ENCODE assay signal across 9 cellular contexts in the genomic region with DNA sequence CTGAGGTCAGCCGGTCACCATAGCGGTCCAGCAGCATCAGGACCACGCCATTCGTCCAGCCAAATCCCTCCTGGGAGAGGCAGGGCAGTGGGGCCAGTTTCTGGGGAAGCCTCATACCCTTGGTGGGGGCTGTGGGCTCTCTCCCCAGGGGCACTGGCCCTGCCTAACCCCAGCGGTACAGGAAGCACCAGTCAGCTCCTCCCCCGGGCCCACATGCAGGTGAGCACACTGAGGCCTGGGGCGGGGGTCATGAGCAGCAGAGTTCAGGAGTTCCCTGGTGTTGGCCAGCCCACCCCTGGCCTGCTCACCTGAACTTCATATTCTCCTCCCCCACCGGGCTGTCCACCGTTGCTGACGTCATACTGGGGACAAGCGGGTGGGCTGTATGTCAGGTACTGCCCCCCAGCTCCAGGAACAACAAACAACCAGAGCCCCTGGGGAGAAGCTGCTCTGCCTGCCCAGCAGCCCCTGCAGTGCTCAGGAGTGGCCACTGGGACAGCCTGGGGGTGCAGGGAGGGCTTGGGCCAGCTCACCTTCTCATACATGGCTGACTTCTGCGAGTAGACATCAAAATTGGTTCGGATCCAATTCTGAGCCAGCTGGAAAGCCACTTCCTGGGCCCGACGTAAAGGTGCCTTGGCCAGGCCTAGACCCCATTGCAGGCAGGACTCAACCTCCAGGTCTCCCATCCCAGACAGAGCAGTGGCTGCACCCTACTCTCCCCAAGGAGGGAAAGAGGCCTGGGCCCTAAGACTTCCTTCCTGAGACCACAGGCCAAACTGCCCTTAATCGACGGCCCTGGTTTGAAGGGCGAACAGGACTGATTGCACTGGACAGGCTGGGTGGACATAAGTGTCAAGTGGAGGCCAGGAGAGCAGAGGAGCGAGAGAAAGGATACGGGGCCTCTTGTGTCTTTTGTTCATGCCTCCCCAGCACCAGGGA. TPM values are rescaled to one million over a fixed set of nuclear protein-coding genes. Genes with fewer than 3 reads are reported as not detected.
DNase-seq lines count a peak whose midpoint lies in the region; TF ChIP-seq lines count a peak whose summit lies in the region.
"Had no signal": no experiment of that assay in that cellular context is flagged by ENCODE, and none has a peak within 500 bp of the region (broad histone marks: within the 10 kb centered on the region; RNA-seq: fewer than 3 reads in every experiment).

No MANE protein-coding gene starts in this region.

- H3K36me3 Mint-ChIP-seq in Calu3 (ENCODE audit: insufficient read depth, unreplicated experiment) = peaks cover 10% of the 10 kb centered on the region

- TF ChIP-seq CTCF in Calu3 (IDR thresholded peaks at IDR 0.05; ENCODE audit: unreplicated experiment) (no peak), PC-9 (conservative IDR thresholded peaks at IDR 0.05) (no peak), esophagus squamous epithelium (IDR thresholded peaks at IDR 0.05) (no peak)

- H3K27me3 Mint-ChIP-seq in Calu3 (ENCODE audit: unreplicated experiment) = no peaks in the 10 kb centered on the region

- no peak overlapping the region for H2AFZ ChIP-seq in PC-9
- H2AFZ ChIP-seq in trophoblast cell (ENCODE audit: insufficient read depth, low read length, poor library complexity) = peak overlapping the region; percentile 37

- intact Hi-C loops in Calu3 (cut with micrococcal nuclease; ENCODE audit: unreplicated experiment) (loop anchor here (5.0 kb wide), 1 partner anchor 51 kb away; the partner anchor contains the start of gene PHLDB1), PC-9 (cut with micrococcal nuclease; ENCODE audit: unreplicated experiment) (loop anchor here (1.0 to 2.0 kb wide), 5 partner anchors 36 to 513 kb away; partner anchors contain the start of genes PHLDB1 and UPK2), esophagus squamous epithelium (cut with DNase I) (loop anchor here (10.0 kb wide), 1 partner anchor 64 kb away; no protein-coding TSS in a partner anchor)

- no peak overlapping the region for H3K27ac ChIP-seq in PC-9
- peak overlapping the region in 3 of 4 donors; percentile 46 to 64 (median 58) for H3K27ac ChIP-seq in esophagus squamous epithelium
- peak overlapping the region; percentile 5 for H3K27ac ChIP-seq in trophoblast cell (ENCODE audit: low read depth, low read length)

- TF ChIP-seq POLR2A in esophagus squamous epithelium (IDR thresholded peaks at IDR 0.05) = no peak

- H3K27ac Mint-ChIP-seq in Calu3 (ENCODE audit: unreplicated experiment) = no peak overlapping the region

- no peaks in the 10 kb centered on the region for H3K9me3 Mint-ChIP-seq in Calu3 (ENCODE audit: low read depth, unreplicated experiment)

- H3K4ac ChIP-seq in trophoblast cell (ENCODE audit: low read depth, low read length) = peak overlapping the region; percentile 10

- no peak overlapping the region for H3K23ac ChIP-seq in trophoblast cell (ENCODE audit: low read length)

- H3K4me3 ChIP-seq in PC-9 = no peak overlapping the region
- H3K4me3 ChIP-seq in esophagus squamous epithelium = no peak overlapping the region
- H3K4me3 ChIP-seq in trophoblast cell (ENCODE audit: low read depth, low read length) = no peak overlapping the region

- WGBS in esophagus squamous epithelium, 2 donors = 32 to 38% methylated on average over 3 to 5 of the region's 20 CpGs
- no CpG with 5 or more reads among the region's 20 CpGs for WGBS in trophoblast cell (ENCODE audit: extremely low coverage, insufficient coverage, insufficient read length)

- H4K20me1 ChIP-seq in PC-9 (ENCODE audit: insufficient read depth) = 0 out of 2 replicates have a peak, but pooled peaks cover 3% of the 10 kb centered on the region

- no peaks in the 10 kb centered on the region for H3K36me3 ChIP-seq in PC-9 (ENCODE audit: low read depth)
- H3K36me3 ChIP-seq in esophagus squamous epithelium = peaks cover 0 to 41% (median 0%) of the 10 kb centered on the region in 3 donors
- peaks cover 10 to 25% of the 10 kb centered on the region in 2 experiments for H3K36me3 ChIP-seq in trophoblast cell (ENCODE audit: control insufficient read depth in 1 of 2, insufficient read depth in 2 of 2, low read length in 2 of 2)

- DNase-seq in Calu3 (peak; percentile 19), PC-9 (no peak), esophagus squamous epithelium (lab: John Stamatoyannopoulos, UW) (no peak), trophoblast cell (no peak), GDM1 (lab: John Stamatoyannopoulos, UW) (no peak), DMS79 treated with DMSO at 0.1 percent for 48 hours (lab: John Stamatoyannopoulos, UW) (no peak), GOT3 (lab: John Stamatoyannopoulos, UW) (no peak), LoVo (ENCODE audit: low spot score) (no peak)

- H2BK5ac ChIP-seq in trophoblast cell (ENCODE audit: low read depth, low read length, poor library complexity) = no peak overlapping the region

- H3K4me2 ChIP-seq in PC-9 = peak overlapping the region; percentile 29; the same call in 1 of the 2 replicates
- no peak overlapping the region for H3K4me2 ChIP-seq in trophoblast cell (ENCODE audit: low read length)

- H3K27me3 ChIP-seq in PC-9 (ENCODE audit: insufficient read depth, low read depth) = no peaks in the 10 kb centered on the region
- no peaks in the 10 kb centered on the region for H3K27me3 ChIP-seq in esophagus squamous epithelium
- no peaks in the 10 kb centered on the region for H3K27me3 ChIP-seq in trophoblast cell (ENCODE audit: insufficient read depth, low read length)

- H3K4me1 ChIP-seq in PC-9 (replicated peaks; ENCODE audit: insufficient read depth) (peaks cover 11% of the 10 kb centered on the region), esophagus squamous epithelium (peaks cover 13 to 43% (median 17%) of the 10 kb centered on the region in 3 donors), trophoblast cell (ENCODE audit: control insufficient read depth in 1 of 2, insufficient read depth in 2 of 2, low read length in 2 of 2) (peaks cover 23 to 26% of the 10 kb centered on the region in 2 experiments)

- H3K9me2 ChIP-seq in PC-9 (ENCODE audit: insufficient read depth) = no peaks in the 10 kb centered on the region

- POLR2A ChIA-PET in PC-9 (lab: Charles Lee; ENCODE audit: unreplicated experiment) = interaction anchor here (0.5 kb wide), 1 partner anchor 360 kb away, joined by 5 read pairs; the partner anchor contains the start of gene TRAPPC4

- H3K9me3 ChIP-seq in PC-9 (ENCODE audit: insufficient read depth, low read depth) (no peaks in the 10 kb centered on the region), esophagus squamous epithelium (no peaks in the 10 kb centered on the region), trophoblast cell (ENCODE audit: insufficient read depth, low read depth, low read length) (peaks cover 1% of the 10 kb centered on the region)

- H3K79me2 ChIP-seq in PC-9 (ENCODE audit: low read depth) (no peaks in the 10 kb centered on the region), trophoblast cell (ENCODE audit: control insufficient read depth, insufficient read depth, low read length, poor library complexity) (no peaks in the 10 kb centered on the region)

- H4K8ac ChIP-seq in trophoblast cell (ENCODE audit: low read depth, low read length) = peak overlapping the region; percentile 56

- no peak overlapping the region for H3K14ac ChIP-seq in trophoblast cell (ENCODE audit: low read length)

- H4K91ac ChIP-seq in trophoblast cell (ENCODE audit: low read depth, low read length) = peak overlapping the region; percentile 44

- H2AK5ac ChIP-seq in trophoblast cell (ENCODE audit: low read length) = peak overlapping the region; percentile 2

- peaks cover 26% of the 10 kb centered on the region; the same call in 1 of the 2 replicates for H3F3A ChIP-seq in PC-9 (ENCODE audit: insufficient read depth, low read depth)

- peak overlapping the region; percentile 5 for H4K12ac ChIP-seq in trophoblast cell (ENCODE audit: low read depth, low read length)

- peak overlapping the region; percentile 21 for H2BK120ac ChIP-seq in trophoblast cell (ENCODE audit: insufficient read depth, low read length, poor library complexity)

- no peak overlapping the region for H3K9ac ChIP-seq in trophoblast cell (ENCODE audit: low read length)

- H3K18ac ChIP-seq in trophoblast cell (ENCODE audit: low read length) = no peak overlapping the region

- H3K4me1 Mint-ChIP-seq in Calu3 (ENCODE audit: low read depth, unreplicated experiment) = no peaks in the 10 kb centered on the region

- peaks cover 6% of the 10 kb centered on the region for H3K79me1 ChIP-seq in trophoblast cell (ENCODE audit: low read length)

- H2BK12ac ChIP-seq in trophoblast cell (ENCODE audit: low read length) = peak overlapping the region; percentile 17

- BruUV-seq in Calu3 (replicated peaks; lab: Mats Ljungman, UMichigan) = no TSS peak
- BruUV-seq in PC-9 (replicated peaks; lab: Mats Ljungman, UMichigan) = no TSS peak

- H3K4me3 Mint-ChIP-seq in Calu3 (ENCODE audit: low read depth, unreplicated experiment) = no peak overlapping the region

- CTCF ChIA-PET in Calu3 (lab: Charles Lee) (interaction anchor here (1.4 kb wide), 1 partner anchor 52 kb away, joined by 4 read pairs; the partner anchor contains the start of gene PHLDB1), PC-9 (lab: Charles Lee) (no interaction called here)

RNA-seq across cellular contexts. Expression of gene TREH, which starts 20.8 kb away (rescaled TPM):
- total RNA-seq in Calu3 (2022) (0.21 and 0.49 TPM in 2 replicates), PC-9 (2021) (not detected in 2 replicates), esophagus squamous epithelium (under 1 TPM in 2 of 4 donors, not detected in 2; 0.09 to 0.57 TPM)
- 0.33 and 0.39 TPM in 2 replicates for polyA plus RNA-seq in trophoblast cell (2013)
- total RNA-seq: activated CD8-positive, alpha-beta memory T cell treated with anti-CD3 and anti-CD28 coated beads for 36 hours had no signal

RNA-seq across cellular contexts. Expression of gene PHLDB1, which starts 51.2 kb away (rescaled TPM):
- 30.3 and 37.1 TPM in 2 replicates for total RNA-seq in Calu3 (2022)
- 122 and 125 TPM in 2 replicates for total RNA-seq in PC-9 (2021)
- total RNA-seq in esophagus squamous epithelium = 10 to 100 TPM in 3 of 4 donors, 1 to 10 TPM in 1; 6.7 to 29.8 (median 21.2) TPM
- 22.5 and 22.6 TPM in 2 replicates for polyA plus RNA-seq in trophoblast cell (2013)
